In the genomic region with DNA sequence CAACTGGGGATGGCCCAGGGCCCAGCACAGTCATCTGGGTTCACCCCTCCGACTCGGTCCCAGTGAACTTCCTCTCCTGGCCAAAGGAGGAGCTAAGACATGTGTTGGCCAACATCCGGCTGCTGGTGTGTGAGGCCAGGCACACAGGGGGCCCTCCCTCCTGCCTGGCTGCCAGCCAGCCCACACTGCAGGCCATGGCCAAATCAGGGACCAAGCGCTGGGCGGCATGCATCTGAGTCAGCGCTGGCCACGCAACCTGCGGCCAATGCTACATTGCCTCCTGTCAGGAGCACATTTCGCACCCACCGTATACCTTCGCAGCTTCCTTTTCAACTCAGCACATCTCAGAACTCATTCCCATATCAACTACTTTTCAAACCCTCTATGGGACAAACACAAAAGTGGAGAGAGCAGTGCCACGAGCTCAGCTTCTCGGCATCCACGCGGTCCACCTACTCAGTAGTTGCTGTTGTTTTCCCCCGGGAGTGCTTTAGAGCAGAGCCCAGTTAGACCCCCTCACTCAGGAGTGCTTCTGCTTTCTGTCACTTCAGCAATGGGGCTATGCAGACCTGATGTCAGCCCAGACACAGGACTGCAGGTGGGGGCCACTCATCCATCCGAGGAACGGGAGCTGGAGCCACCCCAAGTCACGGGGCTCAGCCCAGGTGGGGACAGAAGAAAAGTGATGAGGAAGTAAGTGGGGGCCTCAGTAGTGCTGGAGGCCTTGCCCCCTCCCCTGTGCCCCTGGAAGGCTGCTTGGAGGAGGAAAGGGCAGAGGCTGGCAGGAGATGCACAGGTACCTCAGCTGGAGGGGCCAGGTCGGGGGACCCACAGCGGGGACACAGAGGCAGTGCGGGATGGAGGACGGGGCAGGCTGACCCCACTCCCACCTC, we compare ENCODE assay signal across 1 cellular context.
TF ChIP-seq lines count a peak whose summit lies in the region.

No MANE protein-coding gene starts in this region.

TF ChIP-seq in GM12878, 131 proteins besides CTCF, POLR2A, EP300 and RAD21 (continued from another document):
- TF ChIP-seq, protein P1, sequence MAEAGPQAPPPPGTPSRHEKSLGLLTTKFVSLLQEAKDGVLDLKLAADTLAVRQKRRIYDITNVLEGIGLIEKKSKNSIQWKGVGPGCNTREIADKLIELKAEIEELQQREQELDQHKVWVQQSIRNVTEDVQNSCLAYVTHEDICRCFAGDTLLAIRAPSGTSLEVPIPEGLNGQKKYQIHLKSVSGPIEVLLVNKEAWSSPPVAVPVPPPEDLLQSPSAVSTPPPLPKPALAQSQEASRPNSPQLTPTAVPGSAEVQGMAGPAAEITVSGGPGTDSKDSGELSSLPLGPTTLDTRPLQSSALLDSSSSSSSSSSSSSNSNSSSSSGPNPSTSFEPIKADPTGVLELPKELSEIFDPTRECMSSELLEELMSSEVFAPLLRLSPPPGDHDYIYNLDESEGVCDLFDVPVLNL (IDR thresholded peaks at IDR 0.05; ENCODE audit: low read depth, low read length), result no peak
- peak in 1 of 2 experiments; percentile 45; a peak in 1 of 4 replicates for TF ChIP-seq BHLHE40 (IDR thresholded peaks at IDR 0.05; ENCODE audit: borderline replicate concordance in 1 of 2, low read depth in 2 of 2, low read length in 1 of 2)
- TF ChIP-seq, protein P2, sequence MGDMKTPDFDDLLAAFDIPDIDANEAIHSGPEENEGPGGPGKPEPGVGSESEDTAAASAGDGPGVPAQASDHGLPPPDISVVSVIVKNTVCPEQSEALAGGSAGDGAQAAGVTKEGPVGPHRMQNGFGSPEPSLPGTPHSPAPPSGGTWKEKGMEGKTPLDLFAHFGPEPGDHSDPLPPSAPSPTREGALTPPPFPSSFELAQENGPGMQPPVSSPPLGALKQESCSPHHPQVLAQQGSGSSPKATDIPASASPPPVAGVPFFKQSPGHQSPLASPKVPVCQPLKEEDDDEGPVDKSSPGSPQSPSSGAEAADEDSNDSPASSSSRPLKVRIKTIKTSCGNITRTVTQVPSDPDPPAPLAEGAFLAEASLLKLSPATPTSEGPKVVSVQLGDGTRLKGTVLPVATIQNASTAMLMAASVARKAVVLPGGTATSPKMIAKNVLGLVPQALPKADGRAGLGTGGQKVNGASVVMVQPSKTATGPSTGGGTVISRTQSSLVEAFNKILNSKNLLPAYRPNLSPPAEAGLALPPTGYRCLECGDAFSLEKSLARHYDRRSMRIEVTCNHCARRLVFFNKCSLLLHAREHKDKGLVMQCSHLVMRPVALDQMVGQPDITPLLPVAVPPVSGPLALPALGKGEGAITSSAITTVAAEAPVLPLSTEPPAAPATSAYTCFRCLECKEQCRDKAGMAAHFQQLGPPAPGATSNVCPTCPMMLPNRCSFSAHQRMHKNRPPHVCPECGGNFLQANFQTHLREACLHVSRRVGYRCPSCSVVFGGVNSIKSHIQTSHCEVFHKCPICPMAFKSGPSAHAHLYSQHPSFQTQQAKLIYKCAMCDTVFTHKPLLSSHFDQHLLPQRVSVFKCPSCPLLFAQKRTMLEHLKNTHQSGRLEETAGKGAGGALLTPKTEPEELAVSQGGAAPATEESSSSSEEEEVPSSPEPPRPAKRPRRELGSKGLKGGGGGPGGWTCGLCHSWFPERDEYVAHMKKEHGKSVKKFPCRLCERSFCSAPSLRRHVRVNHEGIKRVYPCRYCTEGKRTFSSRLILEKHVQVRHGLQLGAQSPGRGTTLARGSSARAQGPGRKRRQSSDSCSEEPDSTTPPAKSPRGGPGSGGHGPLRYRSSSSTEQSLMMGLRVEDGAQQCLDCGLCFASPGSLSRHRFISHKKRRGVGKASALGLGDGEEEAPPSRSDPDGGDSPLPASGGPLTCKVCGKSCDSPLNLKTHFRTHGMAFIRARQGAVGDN (IDR thresholded peaks at IDR 0.05), result peak; percentile 50; the same call in 1 of the 2 replicates
